Comparison of ENCODE assay signal across 16 cellular contexts in the genomic region with DNA sequence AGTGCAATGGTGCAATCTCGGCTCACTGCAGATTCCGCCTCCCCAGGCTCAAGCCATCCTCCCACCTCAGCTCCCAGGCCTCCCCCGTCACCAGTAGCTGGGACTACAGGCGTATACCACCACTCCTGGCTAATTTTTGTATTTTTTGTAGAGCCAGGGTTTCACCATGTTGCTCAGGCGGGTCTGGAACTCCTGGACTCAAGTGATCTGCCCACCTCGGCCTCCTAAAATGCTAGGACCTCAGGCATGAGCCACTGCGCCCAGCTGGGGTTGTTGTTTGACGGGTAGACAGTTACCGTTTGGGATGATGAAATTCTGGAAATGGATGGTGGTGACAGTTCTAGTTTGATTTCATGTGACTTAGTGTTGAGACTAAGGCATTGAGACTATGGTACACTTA. TPM values are rescaled to one million over a fixed set of nuclear protein-coding genes. Genes with fewer than 3 reads are reported as not detected.
"Had no signal": no experiment of that assay in that cellular context is flagged by ENCODE, and none has a peak within 500 bp of the region (broad histone marks: within the 10 kb centered on the region; RNA-seq: fewer than 3 reads in every experiment).

No MANE protein-coding gene starts in this region.

- H3K27ac Mint-ChIP-seq: activated naive CD4-positive, alpha-beta T cell treated with anti-CD3 and anti-CD28 coated beads, Interleukin-2, amount 50 U/mL, for 24 hours; nephron progenitor cell had no signal

- H3K27me3 ChIP-seq: vagina had no signal

- ATAC-seq: psoas muscle, sciatic nerve had no signal

- DNase-seq: activated CD4-positive, alpha-beta T cell treated with anti-CD3 and anti-CD28 coated beads, Interleukin-2, amount 50 U/mL, for 48 hours; activated CD4-positive, CD25-positive, alpha-beta regulatory T cell; dermis blood vessel endothelial cell; hypothalamus; nephron progenitor cell; psoas muscle; stimulated activated CD4-positive, alpha-beta T cell treated with anti-CD3 and anti-CD28 coated beads, Interleukin-2, amount 100 ng/mL, for 48 hours; stimulated activated naive CD4-positive, alpha-beta T cell treated with Interleukin-2 at 50 U/mL for 16 hours had no signal

- H3K4me3 ChIP-seq: psoas muscle, vagina had no signal

- H3K4me3 Mint-ChIP-seq: activated naive CD4-positive, alpha-beta T cell treated with anti-CD3 and anti-CD28 coated beads, Interleukin-2, amount 50 U/mL, for 24 hours; central memory CD8-positive, alpha-beta T cell; nephron progenitor cell had no signal

- H3K36me3 ChIP-seq: vagina had no signal

- H3K27ac ChIP-seq: psoas muscle, vagina had no signal

- H3K4me1 ChIP-seq: psoas muscle had no signal

- H3K4me1 Mint-ChIP-seq: activated naive CD4-positive, alpha-beta T cell treated with anti-CD3 and anti-CD28 coated beads, Interleukin-2, amount 50 U/mL, for 24 hours; central memory CD8-positive, alpha-beta T cell had no signal

- H3K27me3 Mint-ChIP-seq: activated naive CD4-positive, alpha-beta T cell treated with anti-CD3 and anti-CD28 coated beads, Interleukin-2, amount 50 U/mL, for 24 hours had no signal

RNA-seq across cellular contexts. Expression of gene CALML3, which starts 15.3 kb away (rescaled TPM):
- total RNA-seq: dermis blood vessel endothelial cell; lung microvascular endothelial cell; omental fat pad; psoas muscle; sciatic nerve; T-helper 2 cell treated with Interferon-gamma antibody and Interleukin-4, amounts not matched to agents 100 ng/mL and 5 ng/mL, for 36 hours; temporal lobe had no signal

RNA-seq across cellular contexts. Expression of gene CALML5, which starts 40.7 kb away (rescaled TPM):
- total RNA-seq: dermis blood vessel endothelial cell; lung microvascular endothelial cell; omental fat pad; psoas muscle; sciatic nerve; T-helper 2 cell treated with Interferon-gamma antibody and Interleukin-4, amounts not matched to agents 100 ng/mL and 5 ng/mL, for 36 hours; temporal lobe had no signal
- polyA plus RNA-seq: psoas muscle had no signal
